14 cellular contexts compared by ENCODE assay signal in the genomic region with DNA sequence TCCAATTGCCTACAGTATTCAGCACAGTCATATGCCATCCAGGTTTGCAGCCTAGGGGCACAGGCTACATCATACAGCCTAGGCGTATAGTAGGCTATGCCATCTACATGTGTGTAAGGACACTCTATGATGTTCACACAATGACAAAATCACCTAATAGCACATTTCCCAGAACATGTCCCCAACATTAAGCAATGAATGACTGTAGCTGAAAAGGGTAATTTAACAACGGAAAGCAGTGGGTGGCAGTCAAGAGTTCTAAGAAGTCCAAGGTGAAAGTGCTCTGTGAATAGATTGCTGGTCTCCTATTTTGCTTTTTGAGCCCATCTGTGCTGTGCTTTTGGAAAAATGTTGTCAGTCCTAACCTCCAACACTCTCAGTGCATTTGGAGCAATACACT.
A peak's percentile ranks its signal among the peaks of the same experiment; 100 is the strongest.
DNase-seq lines count a peak whose midpoint lies in the region; ATAC-seq and TF ChIP-seq lines count a peak whose summit lies in the region.
"Had no signal": no experiment of that assay in that cellular context is flagged by ENCODE, and none has a peak within 500 bp of the region (broad histone marks: within the 10 kb centered on the region; RNA-seq: fewer than 3 reads in every experiment).

No MANE protein-coding gene starts in this region.

- peaks cover 0 to 1% of the 10 kb centered on the region in 2 donors for H3K9me3 Mint-ChIP-seq in effector memory CD8-positive, alpha-beta T cell
- H3K9me3 Mint-ChIP-seq in type B pancreatic cell = peaks cover 9% of the 10 kb centered on the region

- peaks cover 0 to 18% of the 10 kb centered on the region in 2 donors for H3K27me3 Mint-ChIP-seq in effector memory CD8-positive, alpha-beta T cell
- no peaks in the 10 kb centered on the region for H3K27me3 Mint-ChIP-seq in type B pancreatic cell
- H3K27me3 Mint-ChIP-seq: CD4-positive, CD25-positive, alpha-beta regulatory T cell had no signal

- ATAC-seq in effector memory CD8-positive, alpha-beta T cell (replicated peaks) = peak; percentile 25
- ATAC-seq: PC-3 had no signal

- H3K4me3 Mint-ChIP-seq in effector memory CD8-positive, alpha-beta T cell = peak overlapping the region; percentile 4 to 58
- no peak overlapping the region for H3K4me3 Mint-ChIP-seq in type B pancreatic cell

- H3K27ac Mint-ChIP-seq in effector memory CD8-positive, alpha-beta T cell = peak overlapping the region; percentile 36 to 75
- no peak overlapping the region for H3K27ac Mint-ChIP-seq in type B pancreatic cell

- H3K4me3 ChIP-seq in NB4 (ENCODE audit: low read depth, low read length) = no peak overlapping the region
- H3K4me3 ChIP-seq: psoas muscle had no signal

- TF ChIP-seq CTCF in NB4 (IDR thresholded peaks at IDR 0.05; ENCODE audit: low read depth, low read length) (no peak), type B pancreatic cell (conservative IDR thresholded peaks at IDR 0.05) (no peak)

- TF ChIP-seq POLR2A in NB4 (IDR thresholded peaks at IDR 0.05; ENCODE audit: extremely low read depth, insufficient read length) = no peak

- no peaks in the 10 kb centered on the region for H3K36me3 Mint-ChIP-seq in effector memory CD8-positive, alpha-beta T cell (ENCODE audit: insufficient read depth)
- H3K36me3 Mint-ChIP-seq in type B pancreatic cell = peaks cover 7% of the 10 kb centered on the region

- peak; percentile 20 for DNase-seq in stimulated activated naive CD4-positive, alpha-beta T cell treated with Interleukin-2 at 50 U/mL for 16 hours (lab: John Stamatoyannopoulos, UW)
- no peak for DNase-seq in stimulated activated naive CD4-positive, alpha-beta T cell (lab: John Stamatoyannopoulos, UW)
- DNase-seq in NB4 (ENCODE audit: low read depth) (peak; percentile 11), NCI-H128 (lab: John Stamatoyannopoulos, UW; ENCODE audit: unreplicated experiment) (no peak), NCI-H1092 (lab: John Stamatoyannopoulos, UW) (no peak), type B pancreatic cell (ENCODE audit: extremely low spot score, unreplicated experiment) (no peak)
- DNase-seq in effector memory CD8-positive, alpha-beta T cell = no peak
- DNase-seq: activated CD4-positive, CD25-positive, alpha-beta regulatory T cell; H7; kidney; PC-3; psoas muscle; SW 1271 had no signal

- H3K4me1 Mint-ChIP-seq in effector memory CD8-positive, alpha-beta T cell (ENCODE audit: low read depth in 2 of 2) = peaks cover 11 to 13% of the 10 kb centered on the region in 2 donors
- no peaks in the 10 kb centered on the region for H3K4me1 Mint-ChIP-seq in type B pancreatic cell (ENCODE audit: unreplicated experiment)

Comparison
In these comparisons a context has a peak if more than half of its experiments do, and no peak if none do; other contexts are left out.
1. DNase-seq: peak in stimulated activated naive CD4-positive, alpha-beta T cell treated with Interleukin-2 at 50 U/mL for 16 hours (single experiment) and NB4 (single experiment); none in stimulated activated naive CD4-positive, alpha-beta T cell (0 of 6), effector memory CD8-positive, alpha-beta T cell (0 of 3), NCI-H128 (single experiment), NCI-H1092 (single experiment) and type B pancreatic cell (single experiment).